ENCODE assay signal across 8 cellular contexts in the genomic region with DNA sequence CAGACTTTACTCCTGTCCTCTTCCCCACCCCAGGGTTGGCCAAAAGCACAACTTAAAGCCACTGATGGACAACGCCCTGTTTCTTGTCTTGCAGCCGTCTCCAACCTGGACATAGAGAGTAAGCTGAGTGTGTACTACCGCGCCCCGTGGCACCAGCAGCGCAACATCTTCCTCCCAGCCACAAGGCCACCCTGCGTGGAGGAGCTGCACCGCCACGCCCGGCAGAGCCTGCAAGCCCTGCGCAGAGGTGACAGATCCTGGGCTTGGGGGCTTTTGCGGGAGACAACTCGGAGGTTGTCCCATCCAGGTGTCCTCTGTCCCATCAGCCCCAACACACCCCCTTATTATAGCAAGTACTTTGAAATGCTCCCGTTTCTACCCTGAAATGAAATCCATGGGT.
"Had no signal": no experiment of that assay in that cellular context is flagged by ENCODE, and none has a peak within 500 bp of the region (broad histone marks: within the 10 kb centered on the region; RNA-seq: fewer than 3 reads in every experiment).

No MANE protein-coding gene starts in this region.

- H3K4me2 ChIP-seq: GM23338 had no signal

- DNase-seq: GM23248, GOT3, H7, H9, HCEC 1CT, HFFc6 had no signal

- H3K4me3 Mint-ChIP-seq: GM23338, H9, HFFc6 had no signal

- H3K27ac Mint-ChIP-seq: GM23338, H9, HFFc6 had no signal

- H3K9ac ChIP-seq: GM23248 had no signal

- H3K9me3 Mint-ChIP-seq: GM23338, H9, HFFc6 had no signal

- H3K36me3 ChIP-seq: HAP-1 had no signal

- H3K4me3 ChIP-seq: GM23248, GM23338, HAP-1 had no signal

- H3K27ac ChIP-seq: GM23248 had no signal

- H2AFZ ChIP-seq: GM23248, GM23338 had no signal

- H3K9me3 ChIP-seq: HAP-1 had no signal
